ENCODE assay signal across 20 cellular contexts in genomic region chr19:8244442-8244841, GRCh38. TPM values are rescaled to one million over a fixed set of nuclear protein-coding genes. Genes with fewer than 3 reads are reported as not detected.
DNase-seq lines count a peak whose midpoint lies in the region; ATAC-seq, FAIRE-seq and TF ChIP-seq lines count a peak whose summit lies in the region.
"Had no signal": no experiment of that assay in that cellular context is flagged by ENCODE, and none has a peak within 500 bp of the region (broad histone marks: within the 10 kb centered on the region; RNA-seq: fewer than 3 reads in every experiment).

No MANE protein-coding gene starts in this region.

- H3K9me3 ChIP-seq in HepG2 (ENCODE audit: low read length), result no peaks in the 10 kb centered on the region
- no peaks in the 10 kb centered on the region for H3K9me3 ChIP-seq in right lobe of liver
- H3K9me3 ChIP-seq in NT2/D1 (ENCODE audit: insufficient read depth, low read length), result peaks cover 26% of the 10 kb centered on the region
- no peaks in the 10 kb centered on the region; a peak in 1 of 4 replicates for H3K9me3 ChIP-seq in H1 (ENCODE audit: insufficient read depth in 2 of 2, low read depth in 1 of 2, low read length in 1 of 2)
- H3K9me3 ChIP-seq in CD8-positive, alpha-beta memory T cell (ENCODE audit: low read length), result no peaks in the 10 kb centered on the region
- H3K9me3 ChIP-seq in esophagus muscularis mucosa, result peaks cover 0 to 9% (median 2%) of the 10 kb centered on the region in 4 donors
- H3K9me3 ChIP-seq: SJCRH30 had no signal

- FAIRE-seq in HepG2 (lab: Jason Lieb, UNC) (no peak), H1 (lab: Jason Lieb, UNC) (no peak)
- FAIRE-seq: A204.1 had no signal

- TF ChIP-seq RAD21 in HepG2 (CRISPR knock-in tag; IDR thresholded peaks at IDR 0.05) (no peak), H1 (IDR thresholded peaks at IDR 0.05 in 1 of 2, conservative IDR thresholded peaks at IDR 0.05 in 1 of 2; ENCODE audit: low read depth in 2 of 2, low read length in 2 of 2) (peak; percentile 35 to 47)

- in situ Hi-C loops in HepG2 (cut with HindIII; ENCODE audit: extremely low pct_ligation_motif_present, low pct_unique_long_range_greater_than_20kb), result no loop called here

- H4K8ac ChIP-seq in H1 (ENCODE audit: extremely low read depth, insufficient read depth, low read length), result no peak overlapping the region; the same call in 1 of the 2 replicates

- no peak overlapping the region for H4K91ac ChIP-seq in H1 (replicated peaks; ENCODE audit: insufficient read length, low read length)

- H3K27ac Mint-ChIP-seq in CD8-positive, alpha-beta memory T cell, result no peak overlapping the region

- no peak overlapping the region for H3K9ac ChIP-seq in HepG2 (ENCODE audit: insufficient read depth, low read depth, low read length)
- H3K9ac ChIP-seq in NT2/D1 (ENCODE audit: insufficient read length, low read depth), result peak overlapping the region; percentile 37
- H3K9ac ChIP-seq in H1 (replicated peaks in 1 of 4; ENCODE audit: extremely low read depth in 1 of 4, low read depth in 3 of 4, low read length in 3 of 4), result no peak overlapping the region
- H3K9ac ChIP-seq: GM23248, KMS-11 had no signal

- no peak overlapping the region for H3K4ac ChIP-seq in H1 (replicated peaks; ENCODE audit: insufficient read length, low read depth, low read length)

- H3K14ac ChIP-seq in H1 (ENCODE audit: insufficient read length), result no peak overlapping the region

- peak; percentile 30 for TF ChIP-seq CTCF in HepG2 (CRISPR knock-in tag; IDR thresholded peaks at IDR 0.05)
- peak in 1 of 4 donors; percentile 13 for TF ChIP-seq CTCF in right lobe of liver (IDR thresholded peaks at IDR 0.05)
- peak in 2 of 3 experiments; percentile 17 to 19; a peak in 2 of 4 replicates for TF ChIP-seq CTCF in H1 (IDR thresholded peaks at IDR 0.05; ENCODE audit: control extremely low read depth in 1 of 3, insufficient read depth in 1 of 3, low read depth in 1 of 3, low read length in 3 of 3)
- no peak for TF ChIP-seq CTCF in esophagus muscularis mucosa (IDR thresholded peaks at IDR 0.05)

- H2BK20ac ChIP-seq in H1 (ENCODE audit: low read length), result no peak overlapping the region

- no TSS peak for BruUV-seq in HepG2 (replicated peaks; lab: Mats Ljungman, UMichigan)

- H3K79me2 ChIP-seq in HepG2 (ENCODE audit: insufficient read depth, low read length) (peaks cover 31% of the 10 kb centered on the region), H1 (ENCODE audit: control insufficient read depth in 1 of 2, insufficient read depth in 2 of 2, low read length in 2 of 2) (peaks cover 0 to 4% of the 10 kb centered on the region in 2 experiments; a peak in 1 of 4 replicates)

- no peak overlapping the region for H2BK12ac ChIP-seq in H1 (ENCODE audit: low read depth, low read length)

- no peak for TF ChIP-seq EP300 in HepG2 (IDR thresholded peaks at IDR 0.05; ENCODE audit: low read depth in 2 of 2, low read length in 2 of 2)
- no peak for TF ChIP-seq EP300 in HepG2 (CRISPR knock-in tag; IDR thresholded peaks at IDR 0.05; ENCODE audit: borderline replicate concordance)
- no peak for TF ChIP-seq EP300 in H1 (IDR thresholded peaks at IDR 0.05; ENCODE audit: borderline replicate concordance in 1 of 2, low read depth in 2 of 2, low read length in 2 of 2)
- no peak for TF ChIP-seq EP300 in esophagus muscularis mucosa (IDR thresholded peaks at IDR 0.05)

- H2AFZ ChIP-seq in HepG2 (ENCODE audit: low read length) (no peak overlapping the region), H1 (ENCODE audit: low read length) (no peak overlapping the region)
- H2AFZ ChIP-seq: GM23248 had no signal

- no peak overlapping the region for H2AK5ac ChIP-seq in H1 (ENCODE audit: low read depth, low read length)

- H3K23me2 ChIP-seq in H1 (ENCODE audit: low read depth, low read length), result peaks cover 11% of the 10 kb centered on the region

- POLR2A ChIA-PET in HepG2 (lab: Yijun Ruan, JAX) (no interaction called here), H1 (lab: Charles Lee; ENCODE audit: partially characterized antibody) (no interaction called here)
- POLR2A ChIA-PET in CD8-positive, alpha-beta memory T cell (lab: Charles Lee), result no interaction called here

- H3K27ac ChIP-seq in HepG2 (ENCODE audit: extremely low read length, insufficient read depth, low read length), result peak overlapping the region; percentile 19
- H3K27ac ChIP-seq in right lobe of liver, result no peak overlapping the region
- H3K27ac ChIP-seq in H1 (ENCODE audit: low read depth, low read length), result no peak overlapping the region
- H3K27ac ChIP-seq in CD8-positive, alpha-beta memory T cell (ENCODE audit: low read depth, low read length), result no peak overlapping the region
- no peak overlapping the region for H3K27ac ChIP-seq in esophagus muscularis mucosa (replicated peaks in 1 of 4)
- H3K27ac ChIP-seq: C4-2B, GM23248, KMS-11, SJCRH30 had no signal

- H3K36me3 ChIP-seq in HepG2 (replicated peaks in 1 of 2; ENCODE audit: control insufficient read depth in 1 of 2, insufficient read depth in 2 of 2, low read length in 2 of 2), result peaks cover 9 to 35% of the 10 kb centered on the region in 2 experiments
- H3K36me3 ChIP-seq in right lobe of liver, result no peaks in the 10 kb centered on the region
- H3K36me3 ChIP-seq in NT2/D1 (ENCODE audit: insufficient read depth, insufficient read length, low read length), result peaks cover 30% of the 10 kb centered on the region
- H3K36me3 ChIP-seq in H1 (ENCODE audit: control insufficient read depth in 2 of 4, insufficient read depth in 4 of 4, low read length in 3 of 4), result peaks cover 0 to 9% (median 4%) of the 10 kb centered on the region in 4 experiments; a peak in 3 of 8 replicates
- no peaks in the 10 kb centered on the region for H3K36me3 ChIP-seq in CD8-positive, alpha-beta memory T cell (ENCODE audit: insufficient read depth, low read length)
- no peaks in the 10 kb centered on the region for H3K36me3 ChIP-seq in esophagus muscularis mucosa
- H3K36me3 ChIP-seq: MG63, SJCRH30 had no signal

- DNase-seq in HepG2 (ENCODE audit: low spot score), result no peak
- no peak for DNase-seq in right lobe of liver
- DNase-seq in NT2/D1 (ENCODE audit: low read depth, low spot score), result no peak
- no peak for DNase-seq in H1 (ENCODE audit: low read depth in 1 of 2, low spot score in 2 of 2)
- no peak for DNase-seq in left colon
- no peak for DNase-seq in CD8-positive, alpha-beta memory T cell
- no peak for DNase-seq in esophagus muscularis mucosa (ENCODE audit: extremely low spot score)
- DNase-seq: COR-L47, DMS53, GM23248, MG63, NCI-H1092 treated with DMSO at 0.1 percent for 48 hours, NCI-H1694, NCI-H2107, NCI-H226, NCI-H526, SJCRH30 had no signal

- no peak overlapping the region for H2BK15ac ChIP-seq in H1 (ENCODE audit: low read length)

- peaks cover 67% of the 10 kb centered on the region for H3K4me1 ChIP-seq in HepG2 (ENCODE audit: insufficient read depth, low read length)
- H3K4me1 ChIP-seq in right lobe of liver, result peaks cover 0 to 36% (median 12%) of the 10 kb centered on the region in 4 donors
- H3K4me1 ChIP-seq in NT2/D1 (ENCODE audit: insufficient read depth, insufficient read length), result peaks cover 7% of the 10 kb centered on the region
- peaks cover 0 to 17% (median 6%) of the 10 kb centered on the region in 4 experiments; a peak in 4 of 7 replicates for H3K4me1 ChIP-seq in H1 (replicated peaks in 1 of 4; ENCODE audit: control insufficient read depth in 3 of 4, insufficient read depth in 4 of 4, low read length in 3 of 4)
- peaks cover 14% of the 10 kb centered on the region for H3K4me1 ChIP-seq in CD8-positive, alpha-beta memory T cell (ENCODE audit: insufficient read depth, low read length)
- peaks cover 16 to 19% (median 17%) of the 10 kb centered on the region in 4 donors for H3K4me1 ChIP-seq in esophagus muscularis mucosa

- no peaks in the 10 kb centered on the region for H3K9me3 Mint-ChIP-seq in CD8-positive, alpha-beta memory T cell

- H4K20me1 ChIP-seq in HepG2 (ENCODE audit: insufficient read depth, low read length), result no peaks in the 10 kb centered on the region
- H4K20me1 ChIP-seq in H1 (replicated peaks in 1 of 2; ENCODE audit: control insufficient read depth in 1 of 2, insufficient read depth in 2 of 2, low read length in 2 of 2), result peaks cover 2 to 13% of the 10 kb centered on the region in 2 experiments

- H3K4me3 ChIP-seq in HepG2 (replicated peaks in 1 of 3; ENCODE audit: insufficient read depth in 1 of 3, low read depth in 2 of 3, low read length in 3 of 3) (no peak overlapping the region), right lobe of liver (no peak overlapping the region), NT2/D1 (ENCODE audit: insufficient read length, low read depth) (no peak overlapping the region), H1 (ENCODE audit: extremely low read depth in 1 of 4, insufficient read depth in 2 of 4, low read depth in 3 of 4, low read length in 4 of 4) (no peak overlapping the region), esophagus muscularis mucosa (no peak overlapping the region)
- no peak overlapping the region for H3K4me3 ChIP-seq in CD8-positive, alpha-beta memory T cell (ENCODE audit: low read length)
- H3K4me3 ChIP-seq: GM23248, MG63, SJCRH30 had no signal

- 100% methylated on average over 2 of the region's 3 CpGs for WGBS in HepG2 (ENCODE audit: low lambda C conversion rate)
- WGBS in right lobe of liver (ENCODE audit: insufficient coverage, low coverage, low lambda C conversion rate, missing lambda C conversion rate), result 89% methylated on average over 2 of the region's 3 CpGs
- WGBS in H1 (ENCODE audit: extremely low coverage in 1 of 2, insufficient coverage in 1 of 2, insufficient read length in 1 of 2, insufficient replicate concordance in 2 of 2, low coverage in 1 of 2, low lambda C conversion rate in 2 of 2, missing lambda C conversion rate in 1 of 2), 2 experiments, result 94% methylated on average over 3 of the region's 3 CpGs; no CpG with 5 or more reads in 1 of the 2 experiments
- WGBS in esophagus muscularis mucosa, result 97% methylated on average over 3 of the region's 3 CpGs

- peaks cover 11 to 28% (median 20%) of the 10 kb centered on the region in 3 donors for H3K36me3 Mint-ChIP-seq in CD8-positive, alpha-beta memory T cell

- H3K23ac ChIP-seq in H1 (ENCODE audit: insufficient read length), result no peak overlapping the region

- H4K5ac ChIP-seq in H1 (ENCODE audit: insufficient read length, low read depth, low read length), result no peak overlapping the region

- H2BK120ac ChIP-seq in H1 (replicated peaks; ENCODE audit: low read depth, low read length), result no peak overlapping the region

- intact Hi-C loops in HepG2 (cut with micrococcal nuclease; ENCODE audit: unreplicated experiment), result no loop called here
- intact Hi-C loops in right lobe of liver (cut with DNase I), result no loop called here
- intact Hi-C loops in left colon (cut with DNase I, micrococcal nuclease), result no loop called here
- intact Hi-C loops in esophagus muscularis mucosa (cut with DNase I), result no loop called here

- H3K27me3 Mint-ChIP-seq in CD8-positive, alpha-beta memory T cell, result peaks cover 0 to 1% of the 10 kb centered on the region in 2 donors

- TF ChIP-seq POLR2A in HepG2 (IDR thresholded peaks at IDR 0.05; ENCODE audit: insufficient read depth in 1 of 2, low read depth in 2 of 2, low read length in 2 of 2) (no peak), right lobe of liver (IDR thresholded peaks at IDR 0.05) (no peak), H1 (IDR thresholded peaks at IDR 0.05; ENCODE audit: control extremely low read depth in 1 of 2, low read depth in 2 of 2, low read length in 2 of 2) (no peak), esophagus muscularis mucosa (IDR thresholded peaks at IDR 0.05; ENCODE audit: low read depth) (no peak)

- no peak for ATAC-seq in HepG2
- no peak for ATAC-seq in right lobe of liver
- no peak for ATAC-seq in left colon

- no peak overlapping the region for H3K4me3 Mint-ChIP-seq in CD8-positive, alpha-beta memory T cell

- H3K4me2 ChIP-seq in HepG2 (ENCODE audit: low read depth, low read length) (no peak overlapping the region), H1 (ENCODE audit: insufficient read depth in 1 of 2, low read depth in 2 of 2, low read length in 2 of 2) (no peak overlapping the region)
- H3K4me2 ChIP-seq: KMS-11 had no signal

- CTCF ChIA-PET in HepG2 (lab: Yijun Ruan, JAX; ENCODE audit: low intra/inter-chr PET ratio, low total read pairs) (no interaction called here), H1 (lab: Charles Lee; ENCODE audit: partially characterized antibody) (interaction anchor here (1.2 to 1.9 kb wide), 4 partner anchors 12 to 90 kb away, joined by 4 to 8 read pairs (median 6); no protein-coding TSS in a partner anchor)
- CTCF ChIA-PET in CD8-positive, alpha-beta memory T cell (lab: Charles Lee), result no interaction called here

- H2BK5ac ChIP-seq in H1 (ENCODE audit: low read depth, low read length), result no peak overlapping the region

- H3K18ac ChIP-seq in H1 (ENCODE audit: extremely low read depth, low read length), result no peak overlapping the region

- peaks cover 21 to 25% (median 24%) of the 10 kb centered on the region in 3 donors for H3K4me1 Mint-ChIP-seq in CD8-positive, alpha-beta memory T cell

- H3K79me1 ChIP-seq in H1 (ENCODE audit: low read depth, low read length), result no peaks in the 10 kb centered on the region; the same call in 1 of the 2 replicates

- no peak overlapping the region for H3K56ac ChIP-seq in H1 (replicated peaks; ENCODE audit: insufficient read length, low read depth, low read length)

- no peaks in the 10 kb centered on the region for H3K27me3 ChIP-seq in HepG2 (ENCODE audit: control insufficient read depth in 1 of 2, insufficient read depth in 2 of 2, low read length in 2 of 2)
- H3K27me3 ChIP-seq in right lobe of liver, result no peaks in the 10 kb centered on the region
- H3K27me3 ChIP-seq in NT2/D1 (ENCODE audit: insufficient read depth, insufficient read length), result no peaks in the 10 kb centered on the region
- H3K27me3 ChIP-seq in H1 (replicated peaks in 1 of 4; ENCODE audit: control insufficient read depth in 3 of 4, extremely low read depth in 1 of 4, insufficient read depth in 3 of 4, low read length in 3 of 4), result no peaks in the 10 kb centered on the region
- no peaks in the 10 kb centered on the region for H3K27me3 ChIP-seq in CD8-positive, alpha-beta memory T cell (ENCODE audit: insufficient read depth, low read length, poor library complexity, severe bottlenecking)
- H3K27me3 ChIP-seq in esophagus muscularis mucosa, result no peaks in the 10 kb centered on the region
- H3K27me3 ChIP-seq: MG63, SJCRH30 had no signal

RNA-seq across cellular contexts. Expression of gene CERS4, which starts 35.3 kb away (rescaled TPM):
- total RNA-seq in HepG2 (2016; rRNA removed; fragmentation: Illumina TruSeq; extraction: Trizol) (47.4 and 83.5 TPM in 2 replicates), right lobe of liver (10 to 100 TPM; 38.6 to 75.4 (median 58.3) TPM), left colon (1 to 10 TPM; 3.8 to 7.3 TPM), esophagus muscularis mucosa (10 to 100 TPM; 21.0 to 51.7 (median 29.2) TPM)
- 54.7 and 67.0 TPM in 2 replicates for total RNA-seq in HepG2 (2016; cell fraction: cytosol; rRNA removed; fragmentation: Illumina TruSeq; extraction: Trizol; ENCODE audit: low read depth)
- total RNA-seq in HepG2 (2016; cell fraction: insoluble cytoplasmic fraction; rRNA removed; fragmentation: Illumina TruSeq; extraction: Trizol), result 42.9 and 82.5 TPM in 2 replicates
- total RNA-seq in HepG2 (2016; cell fraction: membrane; rRNA removed; fragmentation: Illumina TruSeq; extraction: Trizol), result 68.0 and 79.4 TPM in 2 replicates
- 76.2 and 78.4 TPM in 2 replicates for total RNA-seq in HepG2 (2016; cell fraction: nucleus; rRNA removed; fragmentation: Illumina TruSeq; extraction: Trizol)
- polyA plus RNA-seq in HepG2 (2011; rRNA removed) (74.7 and 97.6 TPM in 2 replicates), H1 (2011; rRNA removed) (179 and 183 TPM in 2 replicates)
- polyA plus RNA-seq in HepG2 (2011; cell fraction: cytosol; rRNA removed), result 78.3 and 82.4 TPM in 2 replicates
- polyA plus RNA-seq in HepG2 (2011; cell fraction: nucleus; rRNA removed), result 83.2 and 92.3 TPM in 2 replicates
- polyA plus RNA-seq in HepG2 (2012), result 34.1 and 40.8 TPM in 2 replicates
- polyA plus RNA-seq in HepG2 (2016; cell fraction: cytosol; fragmentation: Illumina TruSeq; extraction: Trizol; ENCODE audit: low read depth), result 47.5 and 59.8 TPM in 2 replicates
- polyA plus RNA-seq in HepG2 (2016; cell fraction: insoluble cytoplasmic fraction; fragmentation: Illumina TruSeq; extraction: Trizol; ENCODE audit: low read depth), result 44.2 and 45.5 TPM in 2 replicates
- polyA plus RNA-seq in HepG2 (2016; cell fraction: membrane; fragmentation: Illumina TruSeq; extraction: Trizol; ENCODE audit: low read depth), result 53.9 and 57.1 TPM in 2 replicates
- polyA plus RNA-seq in HepG2 (2016; cell fraction: nucleus; fragmentation: Illumina TruSeq; extraction: Trizol; ENCODE audit: insufficient read depth, low read depth), result 122 and 128 TPM in 2 replicates
- 0.19 and 131 TPM in 2 replicates for polyA minus RNA-seq in HepG2 (2011; rRNA and poly(A)+ RNA removed; ENCODE audit: low replicate concordance)
- 24.3 and 31.5 TPM in 2 replicates for polyA minus RNA-seq in HepG2 (2011; cell fraction: cytosol; rRNA and poly(A)+ RNA removed)
- 20.2 and 23.6 TPM in 2 replicates for polyA minus RNA-seq in HepG2 (2011; cell fraction: nucleus; rRNA and poly(A)+ RNA removed)
- 88.2 and 96.5 TPM in 2 replicates for total RNA-seq in H1 (2021; fragmentation: NEBNext Ultra II Directional; extraction: Animal tissue kit (Norgen Biotek cat#: 25700))
- polyA plus RNA-seq in H1 (2011; cell fraction: cytosol; rRNA removed), result 124 TPM
- 148 TPM for polyA plus RNA-seq in H1 (2011; cell fraction: nucleus; rRNA removed)
- polyA plus RNA-seq in H1 (2012, experiment 1 of 2), result 43.1 to 71.4 TPM (median 70.4 TPM) in 4 replicates
- polyA plus RNA-seq in H1 (2012, experiment 2 of 2), result 79.4 TPM
- 90.1 TPM for polyA plus RNA-seq in H1 (2013, experiment 1 of 2)
- polyA plus RNA-seq in H1 (2013, experiment 2 of 2), result 85.0 TPM
- polyA minus RNA-seq in H1 (2011; rRNA and poly(A)+ RNA removed), result 127 and 128 TPM in 2 replicates
- 57.5 TPM for polyA minus RNA-seq in H1 (2011; cell fraction: cytosol; rRNA and poly(A)+ RNA removed)
- polyA minus RNA-seq in H1 (2011; cell fraction: nucleus; rRNA and poly(A)+ RNA removed), result 54.0 TPM
- total RNA-seq in CD8-positive, alpha-beta memory T cell, result 10 to 100 TPM; 21.5 to 21.9 TPM
- polyA plus RNA-seq in CD8-positive, alpha-beta memory T cell, result 13.3 TPM
- total RNA-seq: GM23248 had no signal
- polyA plus RNA-seq: GM23248 had no signal

Comparison
In these comparisons a context has a peak if more than half of its experiments do, and no peak if none do; other contexts are left out.
1. CTCF ChIP-seq: peak in HepG2 (single experiment) and H1 (2 of 3); none in esophagus muscularis mucosa (0 of 3).
2. Of the 41 proteins assayed by ChIP-seq in both HepG2 and H1: peak only in HepG2: none; only in H1: RAD21; in both: CTCF; in neither: 39.